In the genomic region with DNA sequence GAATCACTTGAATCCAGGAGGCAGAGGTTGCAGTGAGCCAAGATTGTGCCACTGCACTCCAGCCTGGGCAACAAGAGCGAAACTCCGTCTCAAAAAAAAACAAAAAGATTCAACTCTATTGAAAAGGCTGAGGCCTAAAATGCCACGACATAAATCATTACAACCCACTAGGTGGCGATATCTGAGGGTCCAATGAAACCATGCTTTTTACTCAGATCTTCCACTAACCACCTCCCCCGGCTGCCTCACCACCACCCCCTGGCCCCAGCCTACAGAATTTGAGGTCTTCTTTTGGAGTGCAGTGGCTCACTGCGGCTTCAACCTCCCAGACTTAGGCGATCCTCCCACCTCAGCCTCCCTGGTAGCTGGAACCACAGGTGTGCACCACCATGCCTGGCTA, we compare ENCODE assay signal across 8 cellular contexts. TPM values are rescaled to one million over a fixed set of nuclear protein-coding genes. Genes with fewer than 3 reads are reported as not detected.
DNase-seq lines count a peak whose midpoint lies in the region; ATAC-seq, FAIRE-seq and TF ChIP-seq lines count a peak whose summit lies in the region.

No MANE protein-coding gene starts in this region.

- H3K18ac ChIP-seq in mesenchymal stem cell (ENCODE audit: low read depth in 1 of 2, low read length in 2 of 2) = no peak overlapping the region

- in situ Hi-C loops in ACHN (cut with HindIII; ENCODE audit: low pct_ligation_motif_present, low pct_unique_long_range_greater_than_20kb, low sequenced_read_pairs) = no loop called here

- H3K4me3 Mint-ChIP-seq in activated naive CD8-positive, alpha-beta T cell treated with anti-CD3 and anti-CD28 coated beads, Interleukin-2, amount 50 U/mL, for 24 hours = no peak overlapping the region

- no peak overlapping the region for H4K8ac ChIP-seq in mesenchymal stem cell (ENCODE audit: low read length)

- peak; percentile 56 for DNase-seq in ACHN
- peak; percentile 35 for DNase-seq in GM12892 (ENCODE audit: insufficient read length)
- DNase-seq in RKO (ENCODE audit: low spot score) = peak; percentile 70
- DNase-seq in activated naive CD8-positive, alpha-beta T cell treated with anti-CD3 and anti-CD28 coated beads, Interleukin-2, amount 50 U/mL, for 24 hours = peak; percentile 38
- DNase-seq in mesenchymal stem cell = peak; percentile 25
- no peak for DNase-seq in mesenteric fat pad (ENCODE audit: low spot score)
- no peak for DNase-seq in NCI-H510A treated with DMSO at 0.1 percent for 48 hours (lab: John Stamatoyannopoulos, UW)

- H3K14ac ChIP-seq in mesenchymal stem cell (ENCODE audit: low read length in 2 of 2) = no peak overlapping the region

- no peak overlapping the region for H4K91ac ChIP-seq in mesenchymal stem cell (ENCODE audit: low read length)

- H2BK12ac ChIP-seq in mesenchymal stem cell (ENCODE audit: low read length in 2 of 2) = no peak overlapping the region

- 62% methylated on average over 5 of the region's 7 CpGs for WGBS in mesenchymal stem cell

- H3K4me3 ChIP-seq in mesenchymal stem cell (ENCODE audit: insufficient read depth in 1 of 2, low read depth in 1 of 2, low read length in 2 of 2) = no peak overlapping the region

- H2AK5ac ChIP-seq in mesenchymal stem cell (ENCODE audit: low read length, severe bottlenecking) = no peak overlapping the region

- H3K27ac ChIP-seq in mesenchymal stem cell (ENCODE audit: low read length, poor library complexity, severe bottlenecking) = no peak overlapping the region

- H3K4ac ChIP-seq in mesenchymal stem cell (ENCODE audit: low read depth in 1 of 2, low read length in 2 of 2) = no peak overlapping the region

- H3K23ac ChIP-seq in mesenchymal stem cell (ENCODE audit: low read length in 2 of 2) = no peak overlapping the region

- H3K4me2 ChIP-seq in mesenchymal stem cell (ENCODE audit: low read length, poor library complexity, severe bottlenecking) = no peak overlapping the region

- H3K27me3 Mint-ChIP-seq in activated naive CD8-positive, alpha-beta T cell treated with anti-CD3 and anti-CD28 coated beads, Interleukin-2, amount 50 U/mL, for 24 hours = no peaks in the 10 kb centered on the region

- no peaks in the 10 kb centered on the region for H3K27me3 ChIP-seq in mesenchymal stem cell (ENCODE audit: control insufficient read depth in 1 of 2, insufficient read depth in 1 of 2, low read length in 2 of 2)

- H3K4me1 Mint-ChIP-seq in activated naive CD8-positive, alpha-beta T cell treated with anti-CD3 and anti-CD28 coated beads, Interleukin-2, amount 50 U/mL, for 24 hours = no peaks in the 10 kb centered on the region

- H3K9me3 Mint-ChIP-seq in activated naive CD8-positive, alpha-beta T cell treated with anti-CD3 and anti-CD28 coated beads, Interleukin-2, amount 50 U/mL, for 24 hours = no peaks in the 10 kb centered on the region

- no peak overlapping the region for H2AFZ ChIP-seq in mesenchymal stem cell (ENCODE audit: low read depth, low read length)

- no peaks in the 10 kb centered on the region for H3K9me3 ChIP-seq in mesenchymal stem cell (ENCODE audit: control insufficient read depth, low read length)

- H3K27ac Mint-ChIP-seq in activated naive CD8-positive, alpha-beta T cell treated with anti-CD3 and anti-CD28 coated beads, Interleukin-2, amount 50 U/mL, for 24 hours = no peak overlapping the region

- no peak overlapping the region for H3K9ac ChIP-seq in mesenchymal stem cell (ENCODE audit: low read length)

- no peak overlapping the region for H2BK120ac ChIP-seq in mesenchymal stem cell (ENCODE audit: low read depth, low read length)

- H3K36me3 Mint-ChIP-seq in activated naive CD8-positive, alpha-beta T cell treated with anti-CD3 and anti-CD28 coated beads, Interleukin-2, amount 50 U/mL, for 24 hours (ENCODE audit: low read depth) = no peaks in the 10 kb centered on the region

- no peak overlapping the region for H2BK15ac ChIP-seq in mesenchymal stem cell (ENCODE audit: low read depth, poor library complexity, severe bottlenecking)

- H3K36me3 ChIP-seq in mesenchymal stem cell (ENCODE audit: control insufficient read depth in 1 of 2, insufficient read depth in 2 of 2, low read depth in 1 of 2, low read length in 2 of 2) = peaks cover 3 to 5% of the 10 kb centered on the region in 2 experiments

- H3K4me1 ChIP-seq in mesenchymal stem cell (ENCODE audit: control insufficient read depth, insufficient read depth, low read depth, low read length) = no peaks in the 10 kb centered on the region

- H2BK5ac ChIP-seq in mesenchymal stem cell (ENCODE audit: low read depth, low read length, poor library complexity, severe bottlenecking) = no peak overlapping the region

- FAIRE-seq in GM12892 (lab: Jason Lieb, UNC) = no peak

- H3K79me1 ChIP-seq in mesenchymal stem cell (replicated peaks; ENCODE audit: low read length, poor library complexity, severe bottlenecking) = peaks cover 12% of the 10 kb centered on the region

- TF ChIP-seq POLR2A in GM12892 (IDR thresholded peaks at IDR 0.05; ENCODE audit: low read depth, low read length) = no peak

- peak; percentile 80 for ATAC-seq in HG03135 (IDR thresholded peaks at IDR 0.05; ENCODE audit: unreplicated experiment)
- ATAC-seq in activated naive CD8-positive, alpha-beta T cell treated with anti-CD3 and anti-CD28 coated beads, Interleukin-2, amount 50 U/mL, for 24 hours = peak; percentile 84

RNA-seq across cellular contexts. Expression of gene AP1S3, which starts 57.5 kb away (rescaled TPM):
- polyA plus RNA-seq in GM12892 (2012; ENCODE audit: missing spikeins) = 12.4 TPM
- polyA plus RNA-seq in mesenchymal stem cell (2013, experiment 1 of 2) = 2.3 TPM
- 1.9 TPM for polyA plus RNA-seq in mesenchymal stem cell (2013, experiment 2 of 2)
- total RNA-seq in mesenteric fat pad = 0.61 TPM

Comparison
In these comparisons a context has a peak if more than half of its experiments do, and no peak if none do; other contexts are left out.
1. DNase-seq: peak in ACHN (single experiment), GM12892 (single experiment), RKO (single experiment), activated naive CD8-positive, alpha-beta T cell treated with anti-CD3 and anti-CD28 coated beads, Interleukin-2, amount 50 U/mL, for 24 hours (single experiment) and mesenchymal stem cell (single experiment); none in mesenteric fat pad (single experiment) and NCI-H510A treated with DMSO at 0.1 percent for 48 hours (single experiment).